8 cellular contexts compared by ENCODE assay signal in genomic region chr1:58783993-58784757, GRCh38. TPM values are rescaled to one million over a fixed set of nuclear protein-coding genes. Genes with fewer than 3 reads are reported as not detected.
DNase-seq lines count a peak whose midpoint lies in the region; ATAC-seq, FAIRE-seq and TF ChIP-seq lines count a peak whose summit lies in the region.

TSS of gene JUN (minus strand) at chr1:58784047. CDS start at chr1:58783070, 977 bp downstream.

- TF ChIP-seq CTCF in D721Med (IDR thresholded peaks at IDR 0.05; ENCODE audit: insufficient read depth, missing control alignments): no peak
- TF ChIP-seq CTCF in IMR-90 (conservative IDR thresholded peaks at IDR 0.05; ENCODE audit: low read depth, low read length): no peak
- TF ChIP-seq CTCF in endothelial cell of umbilical vein (IDR thresholded peaks at IDR 0.05; ENCODE audit: extremely low read depth in 1 of 2, insufficient read depth in 1 of 2, low read depth in 1 of 2, low read length in 2 of 2): no peak

- H2BK15ac ChIP-seq in IMR-90 (ENCODE audit: low read depth, low read length): peak within 1 kb of the TSS; percentile 75; the same call in 2 of the 3 replicates

- FAIRE-seq in D721Med (lab: Jason Lieb, UNC) (no peak), endothelial cell of umbilical vein (lab: Jason Lieb, UNC) (peak; percentile 93)

- peak within 1 kb of the TSS; percentile 94 for H2AFZ ChIP-seq in IMR-90 (replicated peaks; ENCODE audit: low read length, poor library complexity)
- H2AFZ ChIP-seq in endothelial cell of umbilical vein (ENCODE audit: low read depth, low read length): no peak within 1 kb of the TSS

- DNase-seq in D721Med (ENCODE audit: insufficient read length, low spot score) (peak; percentile 93), IMR-90 (peak; percentile 100), OCI-M1 (lab: John Stamatoyannopoulos, UW) (peak; percentile 99), activated T-cell treated with anti-CD3 and anti-CD28 coated beads for 24 hours (ENCODE audit: low read depth) (peak; percentile 97), endothelial cell of umbilical vein (ENCODE audit: low read depth, low spot score) (peak; percentile 100), midbrain (lab: John Stamatoyannopoulos, UW) (peak; percentile 100)
- DNase-seq in stimulated activated CD8-positive, alpha-beta memory T cell treated with anti-CD3 and anti-CD28 coated beads, Interleukin-2, amount 100 ng/mL, for 1 hour (ENCODE audit: low read depth in 2 of 2): peak; percentile 96 to 97

- H3K23ac ChIP-seq in IMR-90 (ENCODE audit: low read depth, low read length): peak within 1 kb of the TSS; percentile 88

- H2AK5ac ChIP-seq in IMR-90 (ENCODE audit: low read depth, low read length): peak within 1 kb of the TSS; percentile 90

- peak within 1 kb of the TSS; percentile 87 for H2BK5ac ChIP-seq in IMR-90 (ENCODE audit: low read depth, low read length, poor library complexity, severe bottlenecking)

- peak within 1 kb of the TSS; percentile 90 to 96 for H4K8ac ChIP-seq in IMR-90 (ENCODE audit: low read depth in 2 of 2, low read length in 2 of 2)

- H3K4me2 ChIP-seq in IMR-90 (ENCODE audit: low read depth, low read length) (peak within 1 kb of the TSS; percentile 76), endothelial cell of umbilical vein (ENCODE audit: insufficient read depth, low read length) (peak within 1 kb of the TSS; percentile 57)

- peak within 1 kb of the TSS; percentile 83 for H4K5ac ChIP-seq in IMR-90 (ENCODE audit: low read depth, low read length)

- H3K27me3 ChIP-seq in IMR-90 (ENCODE audit: control insufficient read depth, insufficient read depth, low read length) (no peaks in the 10 kb centered on the region), endothelial cell of umbilical vein (ENCODE audit: control insufficient read depth in 2 of 2, insufficient read depth in 2 of 2, low read length in 2 of 2) (no peaks in the 10 kb centered on the region)

- no TSS peak for BruUV-seq in IMR-90 (replicated peaks; lab: Mats Ljungman, UMichigan)
- no TSS peak for BruUV-seq in endothelial cell of umbilical vein (replicated peaks; lab: Mats Ljungman, UMichigan)

- peaks cover 35% of the 10 kb centered on the region for H3K79me2 ChIP-seq in endothelial cell of umbilical vein (ENCODE audit: control insufficient read depth, insufficient read depth, low read length)

- peaks cover 0 to 8% of the 10 kb centered on the region in 2 experiments; a peak in 2 of 4 replicates for H3K79me1 ChIP-seq in IMR-90 (ENCODE audit: low read depth in 1 of 2, low read length in 2 of 2)

- peak; percentile 81 for ATAC-seq in GM21528 (IDR thresholded peaks at IDR 0.05; ENCODE audit: low FRiP score, unreplicated experiment)
- peak; percentile 83 for ATAC-seq in IMR-90 (ENCODE audit: low read depth)

- H3K36me3 ChIP-seq in IMR-90 (ENCODE audit: control insufficient read depth, insufficient read depth, low read length) (peaks cover 17% of the 10 kb centered on the region), endothelial cell of umbilical vein (ENCODE audit: control insufficient read depth in 2 of 2, extremely low read depth in 1 of 2, insufficient read depth in 2 of 2, low read length in 2 of 2) (no peaks in the 10 kb centered on the region)

- peak within 1 kb of the TSS; percentile 91 for H3K14ac ChIP-seq in IMR-90 (replicated peaks; ENCODE audit: low read depth, low read length)

- in situ Hi-C loops in IMR-90 (cut with MboI; ENCODE audit: low sequenced_read_pairs): loop anchor here (10.0 to 25.0 kb wide), 2 partner anchors 503 to 921 kb away; partner anchors contain the start of gene FGGY

- H3K9ac ChIP-seq in IMR-90 (ENCODE audit: low read depth, low read length) (peak within 1 kb of the TSS; percentile 98), endothelial cell of umbilical vein (replicated peaks; ENCODE audit: extremely low read depth, insufficient read depth, low read length) (peak within 1 kb of the TSS; percentile 99)

- peak within 1 kb of the TSS; percentile 94 for H2BK120ac ChIP-seq in IMR-90 (ENCODE audit: low read depth, low read length)

- H4K20me1 ChIP-seq in IMR-90 (ENCODE audit: insufficient read depth, low read length): peaks cover 41% of the 10 kb centered on the region
- H4K20me1 ChIP-seq in endothelial cell of umbilical vein (replicated peaks; ENCODE audit: control insufficient read depth, extremely low read depth, insufficient read depth, low read length): no peaks in the 10 kb centered on the region

- H3K18ac ChIP-seq in IMR-90 (ENCODE audit: low read depth, low read length): peak within 1 kb of the TSS; percentile 92

- H3K9me1 ChIP-seq in IMR-90 (ENCODE audit: insufficient read depth, low read length): peaks cover 3% of the 10 kb centered on the region; the same call in 1 of the 2 replicates
- no peaks in the 10 kb centered on the region for H3K9me1 ChIP-seq in endothelial cell of umbilical vein (replicated peaks; ENCODE audit: control insufficient read depth, extremely low read depth, insufficient read depth, low read length)

- H2AK9ac ChIP-seq in IMR-90 (replicated peaks; ENCODE audit: low read depth, low read length, poor library complexity): peak within 1 kb of the TSS; percentile 94

- intact Hi-C loops in IMR-90 (cut with micrococcal nuclease) (loop anchor here (1.0 to 10.0 kb wide), 11 partner anchors 65 to 1163 kb away; no protein-coding TSS in a partner anchor), endothelial cell of umbilical vein (cut with micrococcal nuclease) (loop anchor here (1.0 to 5.0 kb wide), 20 partner anchors 29 to 975 kb away; no protein-coding TSS in a partner anchor)

- POLR2A ChIA-PET in IMR-90 (lab: Charles Lee; ENCODE audit: unreplicated experiment): interaction anchor here (0.6 to 1.4 kb wide), 9 partner anchors 23 to 963 kb away, joined by 3 to 6 read pairs (median 3); no protein-coding TSS in a partner anchor
- POLR2A ChIA-PET in endothelial cell of umbilical vein (lab: Charles Lee): interaction anchor here (0.5 to 3.1 kb wide), 22 partner anchors 11 to 975 kb away, joined by 3 to 23 read pairs (median 4); partner anchors contain the start of gene FGGY

- peak within 1 kb of the TSS; percentile 98 for H3K4me3 ChIP-seq in IMR-90 (ENCODE audit: insufficient read depth, low read depth, low read length)
- H3K4me3 ChIP-seq in endothelial cell of umbilical vein (replicated peaks in 1 of 3; ENCODE audit: insufficient read depth in 1 of 3, low read depth in 1 of 3, low read length in 3 of 3): peak within 1 kb of the TSS; percentile 60 to 91 (median 80)

- H3K9me3 ChIP-seq in IMR-90 (ENCODE audit: control insufficient read depth, insufficient read depth, low read length): no peaks in the 10 kb centered on the region
- H3K9me3 ChIP-seq in endothelial cell of umbilical vein (replicated peaks; ENCODE audit: control insufficient read depth, insufficient read depth, low read length): no peaks in the 10 kb centered on the region

- TF ChIP-seq POLR2A in IMR-90 (IDR thresholded peaks at IDR 0.05; ENCODE audit: low read depth, low read length): 0 out of 2 replicates have a peak, but pooled peaks have one; percentile 100
- TF ChIP-seq POLR2A in endothelial cell of umbilical vein (IDR thresholded peaks at IDR 0.05; ENCODE audit: low read depth, low read length): peak; percentile 100

- CTCF ChIA-PET in IMR-90 (lab: Yijun Ruan, JAX): no interaction called here
- CTCF ChIA-PET in endothelial cell of umbilical vein (lab: Charles Lee): interaction anchor here (0.6 to 3.0 kb wide), 10 partner anchors 11 to 914 kb away, joined by 3 to 15 read pairs (median 4); no protein-coding TSS in a partner anchor

- H3K27ac ChIP-seq in IMR-90 (ENCODE audit: insufficient read depth, low read length) (peak within 1 kb of the TSS; percentile 91), endothelial cell of umbilical vein (ENCODE audit: insufficient read depth, low read depth, low read length) (peak within 1 kb of the TSS; percentile 97)

- dilution Hi-C loops in IMR-90 (cut with HindIII; ENCODE audit: low sequenced_read_pairs, unreplicated experiment) (no loop called here), endothelial cell of umbilical vein (cut with MboI; ENCODE audit: extremely low pct_ligation_motif_present, low sequenced_read_pairs) (no loop called here)

- peak within 1 kb of the TSS; percentile 93 for H3K56ac ChIP-seq in IMR-90 (ENCODE audit: extremely low read depth, insufficient read depth, low read length)

- peak within 1 kb of the TSS; percentile 94 for H4K91ac ChIP-seq in IMR-90 (ENCODE audit: insufficient read depth, low read depth, low read length)

- no peak; the same call in 1 of the 2 replicates for TF ChIP-seq RAD21 in IMR-90 (IDR thresholded peaks at IDR 0.05; ENCODE audit: low read length)

- H3K4me1 ChIP-seq in IMR-90 (ENCODE audit: control insufficient read depth, insufficient read depth, low read length): peaks cover 8% of the 10 kb centered on the region
- peaks cover 30% of the 10 kb centered on the region for H3K4me1 ChIP-seq in endothelial cell of umbilical vein (ENCODE audit: control insufficient read depth, extremely low read depth, insufficient read depth, low read length)

- peak within 1 kb of the TSS; percentile 87 for H3K4ac ChIP-seq in IMR-90 (ENCODE audit: low read depth, low read length)

- peak within 1 kb of the TSS; percentile 13 for H2BK20ac ChIP-seq in IMR-90 (ENCODE audit: low read depth, low read length)

- 0% methylated on average over 14 of the region's 57 CpGs; no CpG with 5 or more reads in 1 of the 2 experiments for WGBS in IMR-90 (ENCODE audit: extremely low coverage in 2 of 2, insufficient read length in 1 of 2), 2 experiments

TF ChIP-seq in endothelial cell of umbilical vein, 7 proteins besides CTCF, POLR2A, EP300 and RAD21 (continues in another document):
- TF ChIP-seq POLR2AphosphoS5 (IDR thresholded peaks at IDR 0.05; ENCODE audit: insufficient read depth, low read depth, low read length): peak; percentile 100
- TF ChIP-seq FOS (IDR thresholded peaks at IDR 0.05; ENCODE audit: borderline replicate concordance, insufficient read depth, low read length): peak; percentile 37
- TF ChIP-seq EZH2 (IDR thresholded peaks at IDR 0.05; ENCODE audit: borderline replicate concordance, low read depth, low read length, severe bottlenecking): no peak
- TF ChIP-seq JUN (IDR thresholded peaks at IDR 0.05; ENCODE audit: borderline replicate concordance, insufficient read depth, insufficient read length, low read depth): peak; percentile 89

RNA-seq across cellular contexts. Expression of gene JUN, which starts in this region (rescaled TPM):
- total RNA-seq in IMR-90 (2012; rRNA removed): 46.6 and 51.1 TPM in 2 replicates
- polyA plus RNA-seq in IMR-90 (2012; rRNA removed): 86.9 and 89.1 TPM in 2 replicates
- polyA plus RNA-seq in IMR-90 (2012; cell fraction: cytosol; rRNA removed): 80.5 and 108 TPM in 2 replicates
- 85.4 and 184 TPM in 2 replicates for polyA plus RNA-seq in IMR-90 (2012; cell fraction: nucleus; rRNA removed; ENCODE audit: low replicate concordance)
- 81.1 and 88.3 TPM in 2 replicates for total RNA-seq in endothelial cell of umbilical vein
- 80.0 and 89.3 TPM in 2 replicates for polyA plus RNA-seq in endothelial cell of umbilical vein
- 57.8 and 84.1 TPM in 2 replicates for polyA plus RNA-seq in endothelial cell of umbilical vein (2011; cell fraction: cytosol; rRNA removed)
- polyA plus RNA-seq in endothelial cell of umbilical vein (2011; cell fraction: nucleus; rRNA removed): 130 and 140 TPM in 2 replicates
- polyA plus RNA-seq in endothelial cell of umbilical vein (2012): 67.6 and 99.1 TPM in 2 replicates
- polyA minus RNA-seq in endothelial cell of umbilical vein: 50.1 and 61.0 TPM in 2 replicates
- 12.2 TPM for polyA minus RNA-seq in endothelial cell of umbilical vein (2011; cell fraction: cytosol; rRNA and poly(A)+ RNA removed)
- polyA minus RNA-seq in endothelial cell of umbilical vein (2011; cell fraction: nucleus; rRNA and poly(A)+ RNA removed): 92.9 and 191 TPM in 2 replicates

Comparison
In these comparisons a context has a peak if more than half of its experiments do, and no peak if none do; other contexts are left out.
1. Peak in every context shown above with its lines: DNase-seq, ATAC-seq, H3K4me3 ChIP-seq and H3K27ac ChIP-seq.